In genomic region chr1:117707371-117707770, GRCh38 we compare ENCODE assay signal across 2 cellular contexts.
TF ChIP-seq lines count a peak whose summit lies in the region.

No MANE protein-coding gene starts in this region.

TF ChIP-seq in GM23338, 12 proteins besides CTCF, POLR2A, EP300 and RAD21:
- TF ChIP-seq, protein P1, sequence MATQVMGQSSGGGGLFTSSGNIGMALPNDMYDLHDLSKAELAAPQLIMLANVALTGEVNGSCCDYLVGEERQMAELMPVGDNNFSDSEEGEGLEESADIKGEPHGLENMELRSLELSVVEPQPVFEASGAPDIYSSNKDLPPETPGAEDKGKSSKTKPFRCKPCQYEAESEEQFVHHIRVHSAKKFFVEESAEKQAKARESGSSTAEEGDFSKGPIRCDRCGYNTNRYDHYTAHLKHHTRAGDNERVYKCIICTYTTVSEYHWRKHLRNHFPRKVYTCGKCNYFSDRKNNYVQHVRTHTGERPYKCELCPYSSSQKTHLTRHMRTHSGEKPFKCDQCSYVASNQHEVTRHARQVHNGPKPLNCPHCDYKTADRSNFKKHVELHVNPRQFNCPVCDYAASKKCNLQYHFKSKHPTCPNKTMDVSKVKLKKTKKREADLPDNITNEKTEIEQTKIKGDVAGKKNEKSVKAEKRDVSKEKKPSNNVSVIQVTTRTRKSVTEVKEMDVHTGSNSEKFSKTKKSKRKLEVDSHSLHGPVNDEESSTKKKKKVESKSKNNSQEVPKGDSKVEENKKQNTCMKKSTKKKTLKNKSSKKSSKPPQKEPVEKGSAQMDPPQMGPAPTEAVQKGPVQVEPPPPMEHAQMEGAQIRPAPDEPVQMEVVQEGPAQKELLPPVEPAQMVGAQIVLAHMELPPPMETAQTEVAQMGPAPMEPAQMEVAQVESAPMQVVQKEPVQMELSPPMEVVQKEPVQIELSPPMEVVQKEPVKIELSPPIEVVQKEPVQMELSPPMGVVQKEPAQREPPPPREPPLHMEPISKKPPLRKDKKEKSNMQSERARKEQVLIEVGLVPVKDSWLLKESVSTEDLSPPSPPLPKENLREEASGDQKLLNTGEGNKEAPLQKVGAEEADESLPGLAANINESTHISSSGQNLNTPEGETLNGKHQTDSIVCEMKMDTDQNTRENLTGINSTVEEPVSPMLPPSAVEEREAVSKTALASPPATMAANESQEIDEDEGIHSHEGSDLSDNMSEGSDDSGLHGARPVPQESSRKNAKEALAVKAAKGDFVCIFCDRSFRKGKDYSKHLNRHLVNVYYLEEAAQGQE (IDR thresholded peaks at IDR 0.05; ENCODE audit: unreplicated experiment), result no peak
- no peak for TF ChIP-seq JUNB (IDR thresholded peaks at IDR 0.05; ENCODE audit: unreplicated experiment)
- TF ChIP-seq EZH2phosphoT487 (IDR thresholded peaks at IDR 0.05; ENCODE audit: unreplicated experiment), result no peak
- no peak for TF ChIP-seq ZNF114 (CRISPR knock-in tag; IDR thresholded peaks at IDR 0.05)
- no peak for TF ChIP-seq ETS1 (IDR thresholded peaks at IDR 0.05)
- TF ChIP-seq, protein P2, sequence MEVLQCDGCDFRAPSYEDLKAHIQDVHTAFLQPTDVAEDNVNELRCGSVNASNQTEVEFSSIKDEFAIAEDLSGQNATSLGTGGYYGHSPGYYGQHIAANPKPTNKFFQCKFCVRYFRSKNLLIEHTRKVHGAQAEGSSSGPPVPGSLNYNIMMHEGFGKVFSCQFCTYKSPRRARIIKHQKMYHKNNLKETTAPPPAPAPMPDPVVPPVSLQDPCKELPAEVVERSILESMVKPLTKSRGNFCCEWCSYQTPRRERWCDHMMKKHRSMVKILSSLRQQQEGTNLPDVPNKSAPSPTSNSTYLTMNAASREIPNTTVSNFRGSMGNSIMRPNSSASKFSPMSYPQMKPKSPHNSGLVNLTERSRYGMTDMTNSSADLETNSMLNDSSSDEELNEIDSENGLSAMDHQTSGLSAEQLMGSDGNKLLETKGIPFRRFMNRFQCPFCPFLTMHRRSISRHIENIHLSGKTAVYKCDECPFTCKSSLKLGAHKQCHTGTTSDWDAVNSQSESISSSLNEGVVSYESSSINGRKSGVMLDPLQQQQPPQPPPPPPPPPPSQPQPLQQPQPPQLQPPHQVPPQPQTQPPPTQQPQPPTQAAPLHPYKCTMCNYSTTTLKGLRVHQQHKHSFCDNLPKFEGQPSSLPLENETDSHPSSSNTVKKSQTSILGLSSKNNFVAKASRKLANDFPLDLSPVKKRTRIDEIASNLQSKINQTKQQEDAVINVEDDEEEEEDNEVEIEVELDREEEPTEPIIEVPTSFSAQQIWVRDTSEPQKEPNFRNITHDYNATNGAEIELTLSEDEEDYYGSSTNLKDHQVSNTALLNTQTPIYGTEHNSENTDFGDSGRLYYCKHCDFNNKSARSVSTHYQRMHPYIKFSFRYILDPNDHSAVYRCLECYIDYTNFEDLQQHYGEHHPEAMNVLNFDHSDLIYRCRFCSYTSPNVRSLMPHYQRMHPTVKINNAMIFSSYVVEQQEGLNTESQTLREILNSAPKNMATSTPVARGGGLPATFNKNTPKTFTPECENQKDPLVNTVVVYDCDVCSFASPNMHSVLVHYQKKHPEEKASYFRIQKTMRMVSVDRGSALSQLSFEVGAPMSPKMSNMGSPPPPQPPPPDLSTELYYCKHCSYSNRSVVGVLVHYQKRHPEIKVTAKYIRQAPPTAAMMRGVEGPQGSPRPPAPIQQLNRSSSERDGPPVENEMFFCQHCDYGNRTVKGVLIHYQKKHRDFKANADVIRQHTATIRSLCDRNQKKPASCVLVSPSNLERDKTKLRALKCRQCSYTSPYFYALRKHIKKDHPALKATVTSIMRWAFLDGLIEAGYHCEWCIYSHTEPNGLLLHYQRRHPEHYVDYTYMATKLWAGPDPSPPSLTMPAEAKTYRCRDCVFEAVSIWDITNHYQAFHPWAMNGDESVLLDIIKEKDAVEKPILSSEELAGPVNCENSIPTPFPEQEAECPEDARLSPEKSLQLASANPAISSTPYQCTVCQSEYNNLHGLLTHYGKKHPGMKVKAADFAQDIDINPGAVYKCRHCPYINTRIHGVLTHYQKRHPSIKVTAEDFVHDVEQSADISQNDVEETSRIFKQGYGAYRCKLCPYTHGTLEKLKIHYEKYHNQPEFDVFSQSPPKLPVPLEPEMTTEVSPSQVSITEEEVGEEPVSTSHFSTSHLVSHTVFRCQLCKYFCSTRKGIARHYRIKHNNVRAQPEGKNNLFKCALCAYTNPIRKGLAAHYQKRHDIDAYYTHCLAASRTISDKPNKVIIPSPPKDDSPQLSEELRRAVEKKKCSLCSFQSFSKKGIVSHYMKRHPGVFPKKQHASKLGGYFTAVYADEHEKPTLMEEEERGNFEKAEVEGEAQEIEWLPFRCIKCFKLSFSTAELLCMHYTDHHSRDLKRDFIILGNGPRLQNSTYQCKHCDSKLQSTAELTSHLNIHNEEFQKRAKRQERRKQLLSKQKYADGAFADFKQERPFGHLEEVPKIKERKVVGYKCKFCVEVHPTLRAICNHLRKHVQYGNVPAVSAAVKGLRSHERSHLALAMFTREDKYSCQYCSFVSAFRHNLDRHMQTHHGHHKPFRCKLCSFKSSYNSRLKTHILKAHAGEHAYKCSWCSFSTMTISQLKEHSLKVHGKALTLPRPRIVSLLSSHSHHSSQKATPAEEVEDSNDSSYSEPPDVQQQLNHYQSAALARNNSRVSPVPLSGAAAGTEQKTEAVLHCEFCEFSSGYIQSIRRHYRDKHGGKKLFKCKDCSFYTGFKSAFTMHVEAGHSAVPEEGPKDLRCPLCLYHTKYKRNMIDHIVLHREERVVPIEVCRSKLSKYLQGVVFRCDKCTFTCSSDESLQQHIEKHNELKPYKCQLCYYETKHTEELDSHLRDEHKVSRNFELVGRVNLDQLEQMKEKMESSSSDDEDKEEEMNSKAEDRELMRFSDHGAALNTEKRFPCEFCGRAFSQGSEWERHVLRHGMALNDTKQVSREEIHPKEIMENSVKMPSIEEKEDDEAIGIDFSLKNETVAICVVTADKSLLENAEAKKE (CRISPR knock-in tag; IDR thresholded peaks at IDR 0.05), result no peak
- TF ChIP-seq NANOG (IDR thresholded peaks at IDR 0.05; ENCODE audit: borderline replicate concordance), result no peak
- no peak for TF ChIP-seq STAT1 (IDR thresholded peaks at IDR 0.05; ENCODE audit: unreplicated experiment)
- no peak for TF ChIP-seq ZNF331 (CRISPR knock-in tag; IDR thresholded peaks at IDR 0.05; ENCODE audit: low read depth)
- TF ChIP-seq CREB1 (CRISPR knock-in tag; IDR thresholded peaks at IDR 0.05; ENCODE audit: low read depth), result no peak
- TF ChIP-seq EZH2 (IDR thresholded peaks at IDR 0.05; ENCODE audit: low read depth, unreplicated experiment), result no peak
- TF ChIP-seq POLR2AphosphoS5 (IDR thresholded peaks at IDR 0.05; ENCODE audit: low read depth), result no peak

TF ChIP-seq in K562, 482 proteins besides CTCF, POLR2A, EP300 and RAD21 (continued from another document):
- TF ChIP-seq CBX3 (IDR thresholded peaks at IDR 0.05; ENCODE audit: borderline replicate concordance in 1 of 2, low read length in 2 of 2), result 0 out of 3 replicates have a peak, but pooled peaks of 1 of the 2 experiments have one; percentile 40
- TF ChIP-seq KDM4B (IDR thresholded peaks at IDR 0.05; ENCODE audit: borderline replicate concordance in 2 of 2, low read depth in 1 of 2), result no peak
- TF ChIP-seq HNRNPK (IDR thresholded peaks at IDR 0.05; ENCODE audit: low read depth, low read length, poor library complexity, severe bottlenecking), result no peak
- no peak for TF ChIP-seq HDAC1 (IDR thresholded peaks at IDR 0.05)
- no peak for TF ChIP-seq TCFL5 (CRISPR knock-in tag; conservative IDR thresholded peaks at IDR 0.05)
- no peak for TF ChIP-seq ZHX1 (conservative IDR thresholded peaks at IDR 0.05; ENCODE audit: low read length)
- no peak for TF ChIP-seq FOXA3 (CRISPR knock-in tag; conservative IDR thresholded peaks at IDR 0.05 in 1 of 2, IDR thresholded peaks at IDR 0.05 in 1 of 2)
- no peak for TF ChIP-seq BDP1 (IDR thresholded peaks at IDR 0.05; ENCODE audit: insufficient read depth, insufficient read length)
- TF ChIP-seq TEAD4 (IDR thresholded peaks at IDR 0.05; ENCODE audit: low read length), result no peak
- no peak for TF ChIP-seq TEAD4 (CRISPR knock-in tag; IDR thresholded peaks at IDR 0.05; ENCODE audit: borderline replicate concordance)
- no peak for TF ChIP-seq ATF2 (CRISPR knock-in tag; IDR thresholded peaks at IDR 0.05)
- no peak for TF ChIP-seq HEY1 (CRISPR knock-in tag; IDR thresholded peaks at IDR 0.05; ENCODE audit: borderline replicate concordance)
- TF ChIP-seq TCF7L2 (IDR thresholded peaks at IDR 0.05; ENCODE audit: low read depth, low read length), result no peak
- TF ChIP-seq SP2 (IDR thresholded peaks at IDR 0.05; ENCODE audit: extremely low read depth, low read depth, low read length, poor library complexity, severe bottlenecking), result no peak
- TF ChIP-seq RBBP5 (IDR thresholded peaks at IDR 0.05; ENCODE audit: borderline replicate concordance, insufficient read depth, low read length, poor library complexity, severe bottlenecking), result no peak
- TF ChIP-seq SIN3B (IDR thresholded peaks at IDR 0.05; ENCODE audit: low read depth), result no peak
- TF ChIP-seq MYC (IDR thresholded peaks at IDR 0.05; ENCODE audit: low read depth, low read length), result no peak
- TF ChIP-seq MYC (CRISPR knock-in tag; IDR thresholded peaks at IDR 0.05; ENCODE audit: borderline replicate concordance, low read depth), result no peak
- TF ChIP-seq, protein P3, sequence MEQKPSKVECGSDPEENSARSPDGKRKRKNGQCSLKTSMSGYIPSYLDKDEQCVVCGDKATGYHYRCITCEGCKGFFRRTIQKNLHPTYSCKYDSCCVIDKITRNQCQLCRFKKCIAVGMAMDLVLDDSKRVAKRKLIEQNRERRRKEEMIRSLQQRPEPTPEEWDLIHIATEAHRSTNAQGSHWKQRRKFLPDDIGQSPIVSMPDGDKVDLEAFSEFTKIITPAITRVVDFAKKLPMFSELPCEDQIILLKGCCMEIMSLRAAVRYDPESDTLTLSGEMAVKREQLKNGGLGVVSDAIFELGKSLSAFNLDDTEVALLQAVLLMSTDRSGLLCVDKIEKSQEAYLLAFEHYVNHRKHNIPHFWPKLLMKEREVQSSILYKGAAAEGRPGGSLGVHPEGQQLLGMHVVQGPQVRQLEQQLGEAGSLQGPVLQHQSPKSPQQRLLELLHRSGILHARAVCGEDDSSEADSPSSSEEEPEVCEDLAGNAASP (IDR thresholded peaks at IDR 0.05), result no peak
- no peak for TF ChIP-seq ZNF3 (CRISPR knock-in tag; IDR thresholded peaks at IDR 0.05)
- no peak for TF ChIP-seq STAG1 (CRISPR knock-in tag; IDR thresholded peaks at IDR 0.05; ENCODE audit: borderline replicate concordance)
- peak; percentile 92 for TF ChIP-seq TRIM28 (IDR thresholded peaks at IDR 0.05)
- TF ChIP-seq SMAD1 (IDR thresholded peaks at IDR 0.05; ENCODE audit: low read depth, low read length, partially characterized antibody), result no peak
- no peak for TF ChIP-seq THRAP3 (IDR thresholded peaks at IDR 0.05; ENCODE audit: borderline replicate concordance)
- TF ChIP-seq ZNF23 (CRISPR knock-in tag; IDR thresholded peaks at IDR 0.05), result no peak
- no peak for TF ChIP-seq ATF4 (CRISPR knock-in tag; IDR thresholded peaks at IDR 0.05)
- peak; percentile 90 for TF ChIP-seq ZNF316 (IDR thresholded peaks at IDR 0.05)
